In the genomic region with DNA sequence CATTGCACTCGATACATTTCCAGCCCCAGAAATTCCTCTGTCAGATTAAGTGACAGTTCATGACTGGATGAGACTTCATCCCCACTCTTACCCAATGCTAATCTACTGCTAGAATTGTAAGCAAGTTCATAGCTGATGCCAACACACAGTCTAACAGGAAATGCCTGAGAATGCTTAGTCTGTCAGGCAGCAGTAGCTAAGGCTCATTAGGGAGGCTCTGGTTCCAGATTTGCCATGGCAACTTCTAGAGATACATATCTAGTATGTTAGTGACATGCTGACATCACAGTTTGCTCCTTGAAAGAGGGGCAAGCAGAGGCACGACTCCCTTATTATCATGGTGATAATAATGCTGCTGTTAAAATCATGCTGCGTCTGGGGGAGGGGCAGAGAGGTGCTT, we compare ENCODE assay signal across 16 cellular contexts.
DNase-seq lines count a peak whose midpoint lies in the region; ATAC-seq and TF ChIP-seq lines count a peak whose summit lies in the region.
"Had no signal": no experiment of that assay in that cellular context is flagged by ENCODE, and none has a peak within 500 bp of the region (broad histone marks: within the 10 kb centered on the region; RNA-seq: fewer than 3 reads in every experiment).

No MANE protein-coding gene starts in this region.

- no peaks in the 10 kb centered on the region for H3K27me3 ChIP-seq in adipocyte (replicated peaks; ENCODE audit: control insufficient read depth, insufficient read depth, low read length)
- H3K27me3 ChIP-seq: BLaER1 treated with 17β-estradiol and CSF1 and Interleukin-3, amounts not matched to agents 10 nM and 100 nM; SJCRH30; testis had no signal

- ATAC-seq in HG02759 (IDR thresholded peaks at IDR 0.05; ENCODE audit: unreplicated experiment), result no peak

- H3K4me3 ChIP-seq in AG10803 (ENCODE audit: low read length) (no peak overlapping the region), adipocyte (ENCODE audit: low read length) (no peak overlapping the region)
- H3K4me3 ChIP-seq: BLaER1 treated with 17β-estradiol and CSF1 and Interleukin-3, amounts not matched to agents 10 nM and 100 nM; SJCRH30; testis had no signal

- H3K36me3 ChIP-seq in adipocyte (ENCODE audit: control insufficient read depth, insufficient read depth, low read length, severe bottlenecking), result no peaks in the 10 kb centered on the region
- H3K36me3 ChIP-seq: BLaER1 treated with 17β-estradiol and CSF1 and Interleukin-3, amounts not matched to agents 10 nM and 100 nM; SJCRH30 had no signal

- peak; percentile 88 for DNase-seq in AG10803 (ENCODE audit: low read depth)
- DNase-seq in M059J (ENCODE audit: low read depth), result peak; percentile 71
- peak; percentile 74 for DNase-seq in adipocyte (ENCODE audit: low read depth)
- peak; percentile 79 for DNase-seq in islet precursor cell
- DNase-seq in stimulated activated CD4-positive, alpha-beta T cell treated with anti-CD3 and anti-CD28 coated beads, Interleukin-4, amount 100 ng/mL, for 1 hour, result no peak
- DNase-seq in DMS53 (lab: John Stamatoyannopoulos, UW), result no peak
- no peak for DNase-seq in retina
- DNase-seq: activated CD4-positive, CD25-positive, alpha-beta regulatory T cell; central memory CD4-positive, alpha-beta T cell; H7; KBM-7; NCI-H510A; testis had no signal

- H3K9ac ChIP-seq in adipocyte (ENCODE audit: low read length), result no peak overlapping the region
- H3K9ac ChIP-seq: BLaER1 treated with 17β-estradiol and CSF1 and Interleukin-3, amounts not matched to agents 10 nM and 100 nM had no signal

- no peak for TF ChIP-seq CTCF in AG10803 (conservative IDR thresholded peaks at IDR 0.05; ENCODE audit: low read length)

- no peaks in the 10 kb centered on the region for H3K9me3 ChIP-seq in adipocyte (ENCODE audit: control insufficient read depth, low read length)
- H3K9me3 ChIP-seq: SJCRH30, testis had no signal

- no peaks in the 10 kb centered on the region for H3K4me1 ChIP-seq in adipocyte (ENCODE audit: control insufficient read depth, insufficient read depth, low read length)
- H3K4me1 ChIP-seq: SJCRH30, testis had no signal

Comparison
In these comparisons a context has a peak if more than half of its experiments do, and no peak if none do; other contexts are left out.
1. DNase-seq: peak in AG10803 (single experiment), M059J (single experiment), adipocyte (single experiment) and islet precursor cell (single experiment); none in stimulated activated CD4-positive, alpha-beta T cell treated with anti-CD3 and anti-CD28 coated beads, Interleukin-4, amount 100 ng/mL, for 1 hour (single experiment), DMS53 (single experiment) and retina (single experiment).